In genomic region chr4:8269535-8270417, GRCh38 we compare ENCODE assay signal across 9 cellular contexts.
DNase-seq lines count a peak whose midpoint lies in the region; ATAC-seq and TF ChIP-seq lines count a peak whose summit lies in the region.
"Had no signal": no experiment of that assay in that cellular context is flagged by ENCODE, and none has a peak within 500 bp of the region (broad histone marks: within the 10 kb centered on the region; RNA-seq: fewer than 3 reads in every experiment).

Gene HTRA3, plus strand, starts transcription at chr4:8269754. Its CDS starts 215 bp downstream, at chr4:8269969.

- peaks cover 50% of the 10 kb centered on the region for H3K4me1 Mint-ChIP-seq in nephron progenitor cell

- TF ChIP-seq CTCF in AG10803 (conservative IDR thresholded peaks at IDR 0.05; ENCODE audit: low read length) (no peak), fibroblast of pulmonary artery (IDR thresholded peaks at IDR 0.05; ENCODE audit: low read length, missing control alignments) (no peak), nephron progenitor cell (IDR thresholded peaks at IDR 0.05) (no peak)

- H3K27ac Mint-ChIP-seq in nephron progenitor cell = no peak within 1 kb of the TSS

- H3K27me3 Mint-ChIP-seq in nephron progenitor cell (ENCODE audit: low read depth, poor library complexity) = peaks cover 25% of the 10 kb centered on the region

- peak within 1 kb of the TSS; percentile 62 for H3K4me3 Mint-ChIP-seq in nephron progenitor cell

- H3K9me3 Mint-ChIP-seq in nephron progenitor cell = no peaks in the 10 kb centered on the region

- DNase-seq in AG10803 (ENCODE audit: low read depth) = no peak
- DNase-seq in NCI-H69 (lab: John Stamatoyannopoulos, UW) = peak; percentile 25
- peak; percentile 64 for DNase-seq in fibroblast of pulmonary artery (ENCODE audit: low read depth)
- DNase-seq in nephron progenitor cell = peak; percentile 69
- no peak for DNase-seq in hippocampal formation (lab: John Stamatoyannopoulos, UW)
- DNase-seq: activated CD8-positive, alpha-beta memory T cell treated with anti-CD3 and anti-CD28 coated beads, Interleukin-2, amount 50 U/mL, for 48 hours had no signal

- H3K36me3 Mint-ChIP-seq in nephron progenitor cell (ENCODE audit: low read depth) = no peaks in the 10 kb centered on the region

- H3K4me3 ChIP-seq in AG10803 (ENCODE audit: low read length) = peak within 1 kb of the TSS; percentile 22
- H3K4me3 ChIP-seq in fibroblast of pulmonary artery (replicated peaks; ENCODE audit: low read depth, low read length) = peak within 1 kb of the TSS; percentile 44

- no peak for ATAC-seq in HG03457 (IDR thresholded peaks at IDR 0.05; ENCODE audit: unreplicated experiment)
- no peak for ATAC-seq in GM18870 (IDR thresholded peaks at IDR 0.05; ENCODE audit: unreplicated experiment)
- no peak for ATAC-seq in GM21723 (IDR thresholded peaks at IDR 0.05; ENCODE audit: unreplicated experiment)

Comparison
In these comparisons a context has a peak if more than half of its experiments do, and no peak if none do; other contexts are left out.
1. DNase-seq: peak in NCI-H69 (single experiment), fibroblast of pulmonary artery (single experiment) and nephron progenitor cell (single experiment); none in AG10803 (single experiment) and hippocampal formation (0 of 2).